ENCODE assay signal across 10 cellular contexts in genomic region chr12:8629486-8630033, GRCh38. TPM values are rescaled to one million over a fixed set of nuclear protein-coding genes. Genes with fewer than 3 reads are reported as not detected.
DNase-seq lines count a peak whose midpoint lies in the region; ATAC-seq and TF ChIP-seq lines count a peak whose summit lies in the region.
"Had no signal": no experiment of that assay in that cellular context is flagged by ENCODE, and none has a peak within 500 bp of the region (broad histone marks: within the 10 kb centered on the region; RNA-seq: fewer than 3 reads in every experiment).

No MANE protein-coding gene starts in this region.

- ATAC-seq in activated CD4-positive, CD25-positive, alpha-beta regulatory T cell treated with anti-CD3 and anti-CD28 coated beads, Interleukin-2, amount 50 U/mL, for 24 hours: peak; percentile 25 to 49
- ATAC-seq in HG02840 (IDR thresholded peaks at IDR 0.05; ENCODE audit: low FRiP score, unreplicated experiment): peak; percentile 93

- DNase-seq in activated CD4-positive, CD25-positive, alpha-beta regulatory T cell (lab: John Stamatoyannopoulos, UW): no peak
- DNase-seq in SJCRH30: peak; percentile 38 to 50
- DNase-seq in stromal cell of bone marrow (ENCODE audit: low read depth): peak; percentile 10
- no peak for DNase-seq in stimulated activated CD4-positive, alpha-beta T cell treated with anti-CD3 and anti-CD28 coated beads, Interleukin-1b, Interleukin-23, amount 100 ng/mL, for 48 hours
- DNase-seq in iPS-NIHi7 (ENCODE audit: extremely low spot score): no peak
- DNase-seq in erythroblast (lab: John Stamatoyannopoulos, UW): no peak

- peaks cover 9% of the 10 kb centered on the region for H3K4me1 ChIP-seq in SJCRH30

- no peaks in the 10 kb centered on the region for H3K9me3 ChIP-seq in SJCRH30 (replicated peaks)

- H3K36me3 ChIP-seq in SJCRH30: no peaks in the 10 kb centered on the region

- H3K27me3 ChIP-seq in SJCRH30: no peaks in the 10 kb centered on the region

- no peak for TF ChIP-seq POLR2A in erythroblast (IDR thresholded peaks at IDR 0.05; ENCODE audit: low read length)

- H3K4me3 ChIP-seq in SJCRH30: no peak overlapping the region

- H3K27ac ChIP-seq in SJCRH30: peak overlapping the region; percentile 54
- H3K27ac ChIP-seq: 22Rv1 had no signal

RNA-seq across cellular contexts. Expression of gene AICDA, which starts 16.9 kb away (rescaled TPM):
- total RNA-seq in SJCRH30 (2014; rRNA removed; shearing (Covaris generic)): not detected in 2 replicates
- total RNA-seq: glomerular endothelial cell had no signal

RNA-seq across cellular contexts. Expression of gene MFAP5, which starts 33.1 kb away (rescaled TPM):
- 0.23 TPM in 1 of 2 replicates, not detected in the other for total RNA-seq in SJCRH30 (2014; rRNA removed; shearing (Covaris generic))
- total RNA-seq: glomerular endothelial cell had no signal

Comparison
In these comparisons a context has a peak if more than half of its experiments do, and no peak if none do; other contexts are left out.
1. DNase-seq: peak in SJCRH30 (2 of 2) and stromal cell of bone marrow (single experiment); none in activated CD4-positive, CD25-positive, alpha-beta regulatory T cell (0 of 4), stimulated activated CD4-positive, alpha-beta T cell treated with anti-CD3 and anti-CD28 coated beads, Interleukin-1b, Interleukin-23, amount 100 ng/mL, for 48 hours (single experiment), iPS-NIHi7 (single experiment) and erythroblast (0 of 2).